In genomic region chr7:148637094-148637493, GRCh38 we compare ENCODE assay signal across 10 cellular contexts. TPM values are rescaled to one million over a fixed set of nuclear protein-coding genes. Genes with fewer than 3 reads are reported as not detected.
"Had no signal": no experiment of that assay in that cellular context is flagged by ENCODE, and none has a peak within 500 bp of the region (broad histone marks: within the 10 kb centered on the region; RNA-seq: fewer than 3 reads in every experiment).

No MANE protein-coding gene starts in this region.

- H3K27ac Mint-ChIP-seq: IgD-negative memory B cell had no signal

- H3K9ac ChIP-seq: KMS-11 had no signal

- H3K27me3 Mint-ChIP-seq: IgD-negative memory B cell had no signal

- H3K9me3 Mint-ChIP-seq: IgD-negative memory B cell had no signal

- H3K27ac ChIP-seq: HL-60, KMS-11 had no signal

- FAIRE-seq: HepG2, HTR-8/SVneo had no signal

- ATAC-seq: HepG2 had no signal

- H3K4me2 ChIP-seq: KMS-11 had no signal

- H3K4me3 Mint-ChIP-seq: IgD-negative memory B cell had no signal

- H3K36me3 Mint-ChIP-seq: IgD-negative memory B cell had no signal

- DNase-seq: IMR-90, KBM-7, KG1 had no signal

RNA-seq across cellular contexts. Expression of gene C7orf33, which starts 46.5 kb away (rescaled TPM):
- total RNA-seq: HepG2, HT-29, HT1080, IMR-90 had no signal
- polyA plus RNA-seq: HepG2, IgD-negative memory B cell, IMR-90 had no signal
